In genomic region chr13:66992183-66992582, GRCh38 we compare ENCODE assay signal across 18 cellular contexts.
DNase-seq lines count a peak whose midpoint lies in the region; FAIRE-seq and TF ChIP-seq lines count a peak whose summit lies in the region.
"Had no signal": no experiment of that assay in that cellular context is flagged by ENCODE, and none has a peak within 500 bp of the region (broad histone marks: within the 10 kb centered on the region; RNA-seq: fewer than 3 reads in every experiment).

No MANE protein-coding gene starts in this region.

- CTCF ChIA-PET in OCI-LY7 (lab: Charles Lee; ENCODE audit: unreplicated experiment), result interaction anchor here (1.1 kb wide), 1 partner anchor 106 kb away, joined by 3 read pairs; no protein-coding TSS in a partner anchor

- H3F3A ChIP-seq in neural progenitor cell (ENCODE audit: low read depth), result no peaks in the 10 kb centered on the region

- H3K27ac ChIP-seq in OCI-LY7 (ENCODE audit: low read depth, low read length, poor library complexity, severe bottlenecking) (peak overlapping the region; percentile 99), neural progenitor cell (no peak overlapping the region), kidney (ENCODE audit: low read depth in 2 of 2, low read length in 2 of 2) (no peak overlapping the region)
- H3K27ac ChIP-seq: HL-60, suprapubic skin had no signal

- H3K27me3 ChIP-seq in neural progenitor cell, result no peaks in the 10 kb centered on the region
- H3K27me3 ChIP-seq: esophagus muscularis mucosa, suprapubic skin had no signal

- no peaks in the 10 kb centered on the region for H3K79me2 ChIP-seq in OCI-LY7 (ENCODE audit: insufficient read depth, low read depth, low read length)
- H3K79me2 ChIP-seq in neural progenitor cell (ENCODE audit: low read depth), result no peaks in the 10 kb centered on the region

- peaks cover 43% of the 10 kb centered on the region for H3K36me3 ChIP-seq in OCI-LY7 (ENCODE audit: insufficient read depth, low read length)
- H3K36me3 ChIP-seq in neural progenitor cell, result no peaks in the 10 kb centered on the region
- no peaks in the 10 kb centered on the region for H3K36me3 ChIP-seq in kidney (ENCODE audit: control insufficient read depth in 1 of 2, insufficient read depth in 2 of 2, low read length in 2 of 2)
- H3K36me3 ChIP-seq: esophagus muscularis mucosa, suprapubic skin had no signal

- TF ChIP-seq CTCF in OCI-LY7 (conservative IDR thresholded peaks at IDR 0.05; ENCODE audit: low read length) (no peak), neural progenitor cell (IDR thresholded peaks at IDR 0.05) (no peak), kidney (IDR thresholded peaks at IDR 0.05; ENCODE audit: borderline replicate concordance, extremely low read depth, insufficient read depth) (no peak)

- H3K27ac Mint-ChIP-seq in neural progenitor cell, result no peak overlapping the region
- H3K27ac Mint-ChIP-seq: activated CD4-positive, alpha-beta T cell treated with anti-CD3 and anti-CD28 coated beads for 36 hours; activated T-cell treated with anti-CD3 and anti-CD28 coated beads, Interleukin-2, amount 50 U/mL, for 72 hours; CD14-positive monocyte; immature natural killer cell had no signal

- H3K9me3 ChIP-seq in OCI-LY7 (ENCODE audit: low read length), result peaks cover 42% of the 10 kb centered on the region; the same call in 1 of the 2 replicates
- H3K9me3 ChIP-seq in neural progenitor cell (ENCODE audit: low read depth), result no peaks in the 10 kb centered on the region
- no peaks in the 10 kb centered on the region for H3K9me3 ChIP-seq in kidney (ENCODE audit: control insufficient read depth in 1 of 2, low read length in 2 of 2)
- H3K9me3 ChIP-seq: esophagus muscularis mucosa, suprapubic skin had no signal

- intact Hi-C loops in OCI-LY7 (cut with micrococcal nuclease; ENCODE audit: unreplicated experiment) (loop anchor here (10.0 kb wide), 1 partner anchor 497 kb away; no protein-coding TSS in a partner anchor), kidney (cut with DNase I) (no loop called here)

- no peak overlapping the region for H3K4me3 Mint-ChIP-seq in neural progenitor cell
- H3K4me3 Mint-ChIP-seq: activated CD4-positive, alpha-beta T cell treated with anti-CD3 and anti-CD28 coated beads for 36 hours; activated T-cell treated with anti-CD3 and anti-CD28 coated beads, Interleukin-2, amount 50 U/mL, for 72 hours; brain; CD14-positive monocyte; immature natural killer cell had no signal

- H3K9me3 Mint-ChIP-seq in neural progenitor cell, result no peaks in the 10 kb centered on the region

- DNase-seq in EL (peak; percentile 19), OCI-LY7 (ENCODE audit: low spot score) (peak; percentile 22), dermis blood vessel endothelial cell (peak; percentile 60), neural progenitor cell (ENCODE audit: low spot score) (no peak), KG1 (lab: John Stamatoyannopoulos, UW) (no peak), kidney (no peak), COLO668 (lab: John Stamatoyannopoulos, UW; ENCODE audit: unreplicated experiment) (no peak)
- DNase-seq in stimulated activated CD4-positive, alpha-beta T cell treated with anti-CD3 and anti-CD28 coated beads, Interleukin-15, amount 100 ng/mL, for 24 hours, result no peak
- DNase-seq: activated CD4-positive, alpha-beta T cell treated with anti-CD3 and anti-CD28 coated beads for 36 hours; activated T-cell treated with anti-CD3 and anti-CD28 coated beads, Interleukin-2, amount 50 U/mL, for 72 hours; immature natural killer cell; NCI-H524 treated with DMSO at 0.1 percent for 48 hours; right cardiac atrium had no signal

- H3K4me3 ChIP-seq in OCI-LY7 (ENCODE audit: low read depth, low read length, poor library complexity, severe bottlenecking) (no peak overlapping the region), neural progenitor cell (no peak overlapping the region), kidney (ENCODE audit: low read length in 2 of 2) (no peak overlapping the region)
- H3K4me3 ChIP-seq: esophagus muscularis mucosa, suprapubic skin had no signal

- no peak for FAIRE-seq in kidney (lab: Jason Lieb, UNC)

- H3K27me3 Mint-ChIP-seq in neural progenitor cell (ENCODE audit: insufficient read depth, low read depth), result no peaks in the 10 kb centered on the region
- H3K27me3 Mint-ChIP-seq: activated CD4-positive, alpha-beta T cell treated with anti-CD3 and anti-CD28 coated beads for 36 hours had no signal

- H3K4me1 ChIP-seq in OCI-LY7 (ENCODE audit: insufficient read depth, low read length, poor library complexity, severe bottlenecking) (peaks cover 53% of the 10 kb centered on the region), neural progenitor cell (no peaks in the 10 kb centered on the region), kidney (ENCODE audit: control insufficient read depth in 1 of 2, insufficient read depth in 1 of 2, low read depth in 1 of 2, low read length in 2 of 2) (no peaks in the 10 kb centered on the region)

- H3K9me2 ChIP-seq in OCI-LY7 (ENCODE audit: insufficient read depth, low read length), result no peaks in the 10 kb centered on the region

- peaks cover 3% of the 10 kb centered on the region for H3K4me1 Mint-ChIP-seq in neural progenitor cell

- H2AFZ ChIP-seq in OCI-LY7 (ENCODE audit: low read length) (peak overlapping the region; percentile 95), neural progenitor cell (replicated peaks) (peak overlapping the region; percentile 77)

- no TSS peak for BruUV-seq in OCI-LY7 (replicated peaks; lab: Mats Ljungman, UMichigan)

- no peaks in the 10 kb centered on the region for H3K36me3 Mint-ChIP-seq in neural progenitor cell
- H3K36me3 Mint-ChIP-seq: brain, CD14-positive monocyte, immature natural killer cell had no signal

- H3K9ac ChIP-seq in neural progenitor cell (no peak overlapping the region), kidney (ENCODE audit: low read length in 2 of 2) (no peak overlapping the region)

- H4K20me1 ChIP-seq in OCI-LY7 (ENCODE audit: insufficient read depth, low read length) (no peaks in the 10 kb centered on the region), neural progenitor cell (ENCODE audit: low read depth) (no peaks in the 10 kb centered on the region)

- H3K4me2 ChIP-seq in OCI-LY7 (ENCODE audit: low read length) (no peak overlapping the region), neural progenitor cell (no peak overlapping the region)

- POLR2A ChIA-PET in OCI-LY7 (lab: Charles Lee), result interaction anchor here (0.6 to 5.2 kb wide), 13 partner anchors 10 to 301 kb away, joined by 3 to 45 read pairs (median 4); no protein-coding TSS in a partner anchor

Comparison
In these comparisons a context has a peak if more than half of its experiments do, and no peak if none do; other contexts are left out.
1. DNase-seq: peak in EL (single experiment), OCI-LY7 (single experiment) and dermis blood vessel endothelial cell (single experiment); none in neural progenitor cell (single experiment), KG1 (single experiment), kidney (single experiment), stimulated activated CD4-positive, alpha-beta T cell treated with anti-CD3 and anti-CD28 coated beads, Interleukin-15, amount 100 ng/mL, for 24 hours (single experiment) and COLO668 (single experiment).